8 cellular contexts compared by ENCODE assay signal in the genomic region with DNA sequence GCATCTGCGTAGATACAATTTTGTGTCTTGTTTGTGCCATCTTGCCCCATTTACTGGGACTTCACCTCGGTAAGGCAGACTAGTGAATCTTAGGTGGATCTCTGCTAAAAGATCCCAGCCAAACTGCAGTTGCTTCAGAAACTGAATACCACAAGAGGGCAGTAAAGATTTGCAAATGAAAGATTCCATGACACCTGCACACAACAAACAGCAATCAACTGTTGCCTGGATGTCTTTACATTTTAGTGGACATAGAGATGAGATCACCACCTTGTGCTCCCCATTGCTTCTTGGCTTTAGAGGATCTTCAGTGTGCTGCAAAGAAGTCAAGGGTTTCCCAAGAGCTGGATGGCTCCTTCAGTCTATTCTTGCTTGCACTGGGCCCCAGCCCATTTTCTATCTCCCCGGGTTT.
DNase-seq lines count a peak whose midpoint lies in the region; ATAC-seq and TF ChIP-seq lines count a peak whose summit lies in the region.

No MANE protein-coding gene starts in this region.

- ATAC-seq in GM18868 (IDR thresholded peaks at IDR 0.05; ENCODE audit: unreplicated experiment) (peak; percentile 43), GM18907 (IDR thresholded peaks at IDR 0.05; ENCODE audit: unreplicated experiment) (no peak), HG03097 (IDR thresholded peaks at IDR 0.05; ENCODE audit: low FRiP score, unreplicated experiment) (no peak)

- CTCF ChIA-PET in BJ (lab: Yijun Ruan, JAX), result interaction anchor here (0.7 to 2.2 kb wide), 6 partner anchors 9 to 517 kb away, joined by 3 to 10 read pairs (median 4); no protein-coding TSS in a partner anchor

- no peaks in the 10 kb centered on the region for H3K36me3 ChIP-seq in BJ (ENCODE audit: control insufficient read depth, insufficient read depth, low read length)

- DNase-seq in BJ (ENCODE audit: low read depth) (no peak), NCI-H1417 treated with DMSO at 0.1 percent for 48 hours (lab: John Stamatoyannopoulos, UW) (peak; percentile 70), SKM-1 (lab: John Stamatoyannopoulos, UW; ENCODE audit: unreplicated experiment) (peak; percentile 22), erythroblast (lab: John Stamatoyannopoulos, UW) (peak; percentile 52 to 62), myocyte (ENCODE audit: low read depth) (peak; percentile 79)

- TF ChIP-seq CTCF in BJ (IDR thresholded peaks at IDR 0.05; ENCODE audit: insufficient read depth, low read depth, low read length), result peak; percentile 63

- H3K27me3 ChIP-seq in BJ (ENCODE audit: control insufficient read depth, insufficient read depth, low read length), result no peaks in the 10 kb centered on the region

- no peak for TF ChIP-seq POLR2A in erythroblast (IDR thresholded peaks at IDR 0.05; ENCODE audit: low read length)

- H3K4me3 ChIP-seq in BJ (ENCODE audit: low read depth, low read length), result no peak overlapping the region

- POLR2A ChIA-PET in BJ (lab: Charles Lee), result no interaction called here
